In genomic region chr4:123547818-123548200, GRCh38 we compare ENCODE assay signal across 2 cellular contexts.
TF ChIP-seq lines count a peak whose summit lies in the region.

No MANE protein-coding gene starts in this region.

TF ChIP-seq in HCT116, 20 proteins besides CTCF, POLR2A, EP300 and RAD21 (continued from another document):
- TF ChIP-seq ZNF274 (IDR thresholded peaks at IDR 0.05; ENCODE audit: low read depth, low read length): no peak
- TF ChIP-seq SRF (IDR thresholded peaks at IDR 0.05; ENCODE audit: low read depth): no peak
- no peak for TF ChIP-seq SP1 (IDR thresholded peaks at IDR 0.05; ENCODE audit: low read depth)
- TF ChIP-seq YY1 (IDR thresholded peaks at IDR 0.05; ENCODE audit: extremely low read depth, insufficient replicate concordance, low read depth, low read length): no peak
- TF ChIP-seq ZFX (IDR thresholded peaks at IDR 0.05): no peak
- no peak for TF ChIP-seq REST (IDR thresholded peaks at IDR 0.05; ENCODE audit: low read depth)
- no peak for TF ChIP-seq MAX (IDR thresholded peaks at IDR 0.05)
- no peak for TF ChIP-seq POLR2AphosphoS5 (IDR thresholded peaks at IDR 0.05; ENCODE audit: low read depth, low read length)
- TF ChIP-seq TCF7L2 (IDR thresholded peaks at IDR 0.05; ENCODE audit: borderline replicate concordance, extremely low read depth, insufficient read depth, insufficient read length): no peak
- no peak for TF ChIP-seq EZH2phosphoT487 (IDR thresholded peaks at IDR 0.05; ENCODE audit: borderline replicate concordance)
- TF ChIP-seq CBX3 (IDR thresholded peaks at IDR 0.05; ENCODE audit: low read depth): no peak
- no peak for TF ChIP-seq FOSL1 (IDR thresholded peaks at IDR 0.05; ENCODE audit: low read depth)
- TF ChIP-seq ELF1 (IDR thresholded peaks at IDR 0.05; ENCODE audit: borderline replicate concordance, low read depth): no peak

TF ChIP-seq in SK-N-SH treated with all-trans-retinoic acid at 6 μM for 48 hours, 23 proteins besides CTCF, POLR2A, EP300 and RAD21:
- TF ChIP-seq POU6F1 (CRISPR knock-in tag; IDR thresholded peaks at IDR 0.05; ENCODE audit: borderline replicate concordance, low read depth) (no peak), ZNF565 (CRISPR knock-in tag; conservative IDR thresholded peaks at IDR 0.05; ENCODE audit: low read depth) (no peak), TOX (CRISPR knock-in tag; IDR thresholded peaks at IDR 0.05; ENCODE audit: borderline replicate concordance) (no peak), SNAI2 (CRISPR knock-in tag; IDR thresholded peaks at IDR 0.05) (no peak)
TF ChIP-seq in SK-N-SH treated with all-trans-retinoic acid at 6 μM for 48 hours: peak in this region for 0.
